Comparison of ENCODE assay signal across 20 cellular contexts in genomic region chr3:5115506-5116162, GRCh38. TPM values are rescaled to one million over a fixed set of nuclear protein-coding genes. Genes with fewer than 3 reads are reported as not detected.
DNase-seq lines count a peak whose midpoint lies in the region; ATAC-seq and TF ChIP-seq lines count a peak whose summit lies in the region.
"Had no signal": no experiment of that assay in that cellular context is flagged by ENCODE, and none has a peak within 500 bp of the region (broad histone marks: within the 10 kb centered on the region; RNA-seq: fewer than 3 reads in every experiment).

No MANE protein-coding gene starts in this region.

- no peak for TF ChIP-seq CTCF in GM06990 (IDR thresholded peaks at IDR 0.05; ENCODE audit: insufficient read depth, low read length, poor library complexity, severe bottlenecking)
- TF ChIP-seq CTCF in fibroblast of the aortic adventitia (IDR thresholded peaks at IDR 0.05; ENCODE audit: insufficient read depth, low read length): no peak
- no peak for TF ChIP-seq CTCF in PC-3 (conservative IDR thresholded peaks at IDR 0.05; ENCODE audit: low read depth, low read length)

- DNase-seq in GM06990 (ENCODE audit: extremely low read depth, insufficient read length): peak; percentile 35
- DNase-seq in fibroblast of the aortic adventitia (ENCODE audit: low read depth): peak; percentile 39
- no peak for DNase-seq in activated naive CD4-positive, alpha-beta T cell treated with anti-CD3 and anti-CD28 coated beads, Interleukin-2, amount 50 U/mL, for 72 hours (ENCODE audit: low spot score in 2 of 2)
- no peak for DNase-seq in sciatic nerve (ENCODE audit: low spot score)
- no peak for DNase-seq in Right ventricle myocardium superior
- DNase-seq in PC-3: no peak
- DNase-seq: activated CD4-positive, alpha-beta T cell treated with anti-CD3 and anti-CD28 coated beads, Interleukin-2, amount 50 U/mL, for 48 hours; aorta; DMS79 treated with DMSO at 0.1 percent for 48 hours; gastrocnemius medialis; NCI-H1417 treated with DMSO at 0.1 percent for 48 hours; NCI-H524; Peyer's patch; stimulated activated CD4-positive, alpha-beta T cell treated with anti-CD3 and anti-CD28 coated beads, Interleukin-4, amount 100 ng/mL, for 1 hour; stimulated activated naive B cell treated with anti-CD40 and anti-IgM and Interleukin-4, amounts not matched to agents 10 μg/mL and 1 μg/mL and 100 μg/mL, for 72 hours had no signal

- H3K4me3 ChIP-seq in GM06990 (replicated peaks; ENCODE audit: low read depth, low read length) (no peak overlapping the region), fibroblast of the aortic adventitia (ENCODE audit: low read depth, low read length) (no peak overlapping the region), PC-3 (ENCODE audit: low read length) (no peak overlapping the region)
- H3K4me3 ChIP-seq: gastrocnemius medialis, Peyer's patch, prostate gland had no signal

- no peaks in the 10 kb centered on the region for H3K79me2 ChIP-seq in PC-3 (ENCODE audit: low read length)

- H3K4me1 ChIP-seq in PC-3 (ENCODE audit: insufficient read depth, low read length): no peaks in the 10 kb centered on the region
- H3K4me1 ChIP-seq: gastrocnemius medialis, Peyer's patch, prostate gland had no signal

- no peaks in the 10 kb centered on the region for H3K9me3 Mint-ChIP-seq in activated naive CD4-positive, alpha-beta T cell treated with anti-CD3 and anti-CD28 coated beads, Interleukin-2, amount 50 U/mL, for 72 hours
- H3K9me3 Mint-ChIP-seq: activated T-helper 17 cell treated with anti-CD3 and anti-CD28 coated beads, Interleukin-2, amount 50 U/mL, for 72 hours; stimulated activated naive B cell treated with anti-CD40 and anti-IgM and Interleukin-4, amounts not matched to agents 10 μg/mL and 1 μg/mL and 100 μg/mL, for 72 hours; T-helper 1 cell treated with Interleukin-12 subunit alpha and Interleukin-12 subunit beta and Interleukin-4 antibody, amounts not matched to agents 30 μg/mL and 1 μg/mL, for 36 hours had no signal

- H3K4me2 ChIP-seq in PC-3 (ENCODE audit: low read length): no peak overlapping the region

- CTCF ChIA-PET in PC-3 (lab: Charles Lee): no interaction called here

- no TSS peak for BruUV-seq in PC-3 (replicated peaks; lab: Mats Ljungman, UMichigan)

- no peak overlapping the region for H3K27ac ChIP-seq in PC-3 (ENCODE audit: low read length)
- H3K27ac ChIP-seq: gastrocnemius medialis, Peyer's patch, prostate gland had no signal

- H3F3A ChIP-seq in PC-3 (ENCODE audit: low read length, unreplicated experiment): no peaks in the 10 kb centered on the region

- H3K36me3 Mint-ChIP-seq in activated naive CD4-positive, alpha-beta T cell treated with anti-CD3 and anti-CD28 coated beads, Interleukin-2, amount 50 U/mL, for 72 hours: no peaks in the 10 kb centered on the region
- H3K36me3 Mint-ChIP-seq: stimulated activated naive B cell treated with anti-CD40 and anti-IgM and Interleukin-4, amounts not matched to agents 10 μg/mL and 1 μg/mL and 100 μg/mL, for 72 hours had no signal

- no peak overlapping the region for H3K27ac Mint-ChIP-seq in activated naive CD4-positive, alpha-beta T cell treated with anti-CD3 and anti-CD28 coated beads, Interleukin-2, amount 50 U/mL, for 72 hours
- H3K27ac Mint-ChIP-seq: stimulated activated naive B cell treated with anti-CD40 and anti-IgM and Interleukin-4, amounts not matched to agents 10 μg/mL and 1 μg/mL and 100 μg/mL, for 72 hours; T-helper 1 cell treated with Interleukin-12 subunit alpha and Interleukin-12 subunit beta and Interleukin-4 antibody, amounts not matched to agents 30 μg/mL and 1 μg/mL, for 36 hours had no signal

- H3K9ac ChIP-seq in PC-3 (ENCODE audit: low read length): no peak overlapping the region

- H3K36me3 ChIP-seq in GM06990 (ENCODE audit: control insufficient read depth, insufficient read depth, low read length) (no peaks in the 10 kb centered on the region), PC-3 (ENCODE audit: low read depth, low read length) (no peaks in the 10 kb centered on the region)
- H3K36me3 ChIP-seq: gastrocnemius medialis, Peyer's patch, prostate gland had no signal

- intact Hi-C loops in sciatic nerve (cut with DNase I) (no loop called here), Right ventricle myocardium superior (cut with DNase I) (no loop called here), PC-3 (cut with micrococcal nuclease) (no loop called here)

- POLR2A ChIA-PET in PC-3 (lab: Charles Lee; ENCODE audit: unreplicated experiment): interaction anchor here (0.6 kb wide), 1 partner anchor 8 kb away, joined by 4 read pairs; no protein-coding TSS in a partner anchor

- H3K9me2 ChIP-seq in PC-3 (replicated peaks; ENCODE audit: low read length): no peaks in the 10 kb centered on the region

- H2AFZ ChIP-seq in PC-3 (ENCODE audit: low read length): no peak overlapping the region

- ATAC-seq in GM21526 (IDR thresholded peaks at IDR 0.05; ENCODE audit: low FRiP score, unreplicated experiment) (peak; percentile 74), HG03135 (IDR thresholded peaks at IDR 0.05; ENCODE audit: unreplicated experiment) (peak; percentile 53), sciatic nerve (no peak), Right ventricle myocardium superior (ENCODE audit: poor library complexity) (no peak), PC-3 (no peak)
- ATAC-seq in activated naive CD4-positive, alpha-beta T cell treated with anti-CD3 and anti-CD28 coated beads, Interleukin-2, amount 50 U/mL, for 72 hours: no peak
- ATAC-seq: activated T-helper 17 cell treated with anti-CD3 and anti-CD28 coated beads, Interleukin-2, amount 50 U/mL, for 72 hours; gastrocnemius medialis; stimulated activated naive B cell treated with anti-CD40 and anti-IgM and Interleukin-4, amounts not matched to agents 10 μg/mL and 1 μg/mL and 100 μg/mL, for 72 hours had no signal

- H4K20me1 ChIP-seq in PC-3 (ENCODE audit: low read length): no peaks in the 10 kb centered on the region

- H3K27me3 ChIP-seq in GM06990 (replicated peaks; ENCODE audit: control insufficient read depth, insufficient read depth, low read length) (no peaks in the 10 kb centered on the region), PC-3 (ENCODE audit: low read length) (no peaks in the 10 kb centered on the region)
- H3K27me3 ChIP-seq: gastrocnemius medialis, Peyer's patch had no signal

- no peaks in the 10 kb centered on the region for H3K9me3 ChIP-seq in PC-3 (ENCODE audit: low read length)
- H3K9me3 ChIP-seq: gastrocnemius medialis, Peyer's patch, prostate gland had no signal

RNA-seq across cellular contexts. Expression of gene ARL8B, which starts 6.5 kb away (rescaled TPM):
- total RNA-seq in fibroblast of the aortic adventitia (ENCODE audit: low replicate concordance) (89.0 and 92.0 TPM in 2 replicates), sciatic nerve (55.1 TPM), Right ventricle myocardium superior (62.2 TPM), PC-3 (2014; rRNA removed) (43.8 and 45.3 TPM in 2 replicates)
- 10 to 100 TPM; 39.7 to 78.1 TPM for total RNA-seq in activated naive CD4-positive, alpha-beta T cell treated with anti-CD3 and anti-CD28 coated beads, Interleukin-2, amount 50 U/mL, for 72 hours

Comparison
In these comparisons a context has a peak if more than half of its experiments do, and no peak if none do; other contexts are left out.
1. DNase-seq: peak in GM06990 (single experiment) and fibroblast of the aortic adventitia (single experiment); none in activated naive CD4-positive, alpha-beta T cell treated with anti-CD3 and anti-CD28 coated beads, Interleukin-2, amount 50 U/mL, for 72 hours (0 of 2), sciatic nerve (single experiment), Right ventricle myocardium superior (single experiment) and PC-3 (single experiment).
2. ATAC-seq: peak in GM21526 (single experiment) and HG03135 (single experiment); none in activated naive CD4-positive, alpha-beta T cell treated with anti-CD3 and anti-CD28 coated beads, Interleukin-2, amount 50 U/mL, for 72 hours (0 of 2), sciatic nerve (single experiment), Right ventricle myocardium superior (single experiment) and PC-3 (single experiment).